In genomic region chr6:157163434-157164159, GRCh38 we compare ENCODE assay signal across 2 cellular contexts.
TF ChIP-seq lines count a peak whose summit lies in the region.

No MANE protein-coding gene starts in this region.

TF ChIP-seq in GM23338, 12 proteins besides CTCF, POLR2A, EP300 and RAD21 (continued from another document):
- TF ChIP-seq REST (IDR thresholded peaks at IDR 0.05; ENCODE audit: unreplicated experiment) (no peak), ZNF114 (CRISPR knock-in tag; IDR thresholded peaks at IDR 0.05) (no peak), ETS1 (IDR thresholded peaks at IDR 0.05) (no peak)
TF ChIP-seq in GM23338: peak in this region for 0.

TF ChIP-seq in WTC11, 78 proteins besides CTCF, POLR2A, EP300 and RAD21 (continued from another document):
- TF ChIP-seq ZNF532 (CRISPR knock-in tag; IDR thresholded peaks at IDR 0.05; ENCODE audit: borderline replicate concordance) (no peak), RORB (CRISPR knock-in tag; IDR thresholded peaks at IDR 0.05) (no peak), EMX1 (CRISPR knock-in tag; IDR thresholded peaks at IDR 0.05) (no peak), CREB1 (CRISPR knock-in tag; IDR thresholded peaks at IDR 0.05) (no peak), ZSCAN18 (CRISPR knock-in tag; IDR thresholded peaks at IDR 0.05) (no peak), ZMAT4 (CRISPR knock-in tag; IDR thresholded peaks at IDR 0.05) (no peak), TEAD1 (CRISPR knock-in tag; IDR thresholded peaks at IDR 0.05) (no peak), NR2C2 (CRISPR knock-in tag; IDR thresholded peaks at IDR 0.05) (no peak), SP1 (CRISPR knock-in tag; conservative IDR thresholded peaks at IDR 0.05) (0 out of 2 replicates have a peak, but pooled peaks have one; percentile 11), MLX (CRISPR knock-in tag; IDR thresholded peaks at IDR 0.05) (no peak), ZNF219 (CRISPR knock-in tag; IDR thresholded peaks at IDR 0.05; ENCODE audit: borderline replicate concordance) (no peak), USF2 (CRISPR knock-in tag; IDR thresholded peaks at IDR 0.05) (no peak)
